1 cellular context compared by ENCODE assay signal in the genomic region with DNA sequence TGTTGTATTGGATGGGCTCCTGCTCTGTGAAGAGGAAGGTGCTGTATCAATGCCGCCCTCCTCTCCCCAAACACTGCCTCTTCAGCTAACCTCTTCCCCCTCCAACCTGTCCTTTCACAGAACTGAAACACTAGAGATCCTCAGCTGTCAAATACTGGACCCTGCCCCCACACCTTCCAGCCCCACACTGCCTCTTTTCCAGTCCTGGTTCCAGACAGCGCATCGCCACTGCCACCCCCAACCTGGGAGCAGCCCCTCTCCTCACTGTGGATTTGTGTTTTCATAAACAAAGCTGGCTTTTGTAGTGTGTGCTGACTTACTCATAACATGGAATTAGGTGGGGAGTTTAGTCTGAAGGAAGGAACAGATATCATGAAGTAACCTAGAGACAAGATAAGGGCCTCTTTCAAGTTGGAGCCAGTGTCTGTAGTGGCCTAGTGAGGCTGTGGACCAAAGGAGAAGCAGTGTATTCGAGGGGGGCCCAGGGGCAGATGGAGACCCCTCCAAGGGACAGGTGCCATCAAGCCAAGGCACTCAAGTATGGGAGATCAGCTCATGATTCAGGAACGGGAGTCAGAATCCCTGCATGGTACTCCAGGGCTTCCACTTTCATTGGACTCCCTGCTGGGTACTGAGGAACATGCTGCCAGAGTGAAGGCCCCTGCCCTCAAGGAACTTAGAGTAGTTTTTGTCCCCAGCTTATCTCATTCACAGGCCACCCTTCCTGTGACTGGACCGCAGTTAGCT.
TF ChIP-seq lines count a peak whose summit lies in the region.

No MANE protein-coding gene starts in this region.

TF ChIP-seq in K562, 482 proteins besides CTCF, POLR2A, EP300 and RAD21:
- TF ChIP-seq ZNF316 (IDR thresholded peaks at IDR 0.05) (peak; percentile 39), RBM22 (IDR thresholded peaks at IDR 0.05; ENCODE audit: low read depth, low read length, poor library complexity, severe bottlenecking) (no peak), RFX1 (IDR thresholded peaks at IDR 0.05) (peak; percentile 12; the same call in 1 of the 2 replicates)
- TF ChIP-seq, protein P1, sequence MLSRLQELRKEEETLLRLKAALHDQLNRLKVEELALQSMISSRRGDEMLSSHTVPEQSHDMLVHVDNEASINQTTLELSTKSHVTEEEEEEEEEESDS (CRISPR knock-in tag; IDR thresholded peaks at IDR 0.05) = no peak
- TF ChIP-seq, protein P2, sequence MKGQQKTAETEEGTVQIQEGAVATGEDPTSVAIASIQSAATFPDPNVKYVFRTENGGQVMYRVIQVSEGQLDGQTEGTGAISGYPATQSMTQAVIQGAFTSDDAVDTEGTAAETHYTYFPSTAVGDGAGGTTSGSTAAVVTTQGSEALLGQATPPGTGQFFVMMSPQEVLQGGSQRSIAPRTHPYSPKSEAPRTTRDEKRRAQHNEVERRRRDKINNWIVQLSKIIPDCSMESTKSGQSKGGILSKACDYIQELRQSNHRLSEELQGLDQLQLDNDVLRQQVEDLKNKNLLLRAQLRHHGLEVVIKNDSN (CRISPR knock-in tag; IDR thresholded peaks at IDR 0.05) = no peak
TF ChIP-seq in K562: peak in this region for 2.
